In the genomic region with DNA sequence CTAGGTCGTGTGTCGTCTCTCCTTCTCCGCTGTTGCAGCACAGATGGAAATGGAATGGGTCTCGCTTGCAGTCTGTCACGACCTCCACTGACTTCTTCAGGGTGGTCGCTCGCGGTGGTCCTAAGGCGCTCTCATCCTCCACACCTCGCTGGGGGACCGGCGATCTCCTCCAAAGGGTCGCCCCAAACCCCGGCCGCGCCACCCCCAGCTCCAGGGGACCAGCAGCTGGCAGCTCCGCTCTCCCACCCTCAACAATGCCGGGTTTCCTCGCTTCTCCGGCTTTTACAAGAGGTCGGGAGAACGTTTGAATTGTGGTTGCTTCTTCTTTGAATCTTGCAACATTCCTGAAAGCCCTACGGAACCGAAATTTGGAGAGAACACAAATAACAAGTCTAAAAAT, we compare ENCODE assay signal across 15 cellular contexts.
"Had no signal": no experiment of that assay in that cellular context is flagged by ENCODE, and none has a peak within 500 bp of the region (broad histone marks: within the 10 kb centered on the region; RNA-seq: fewer than 3 reads in every experiment).

No MANE protein-coding gene starts in this region.

- H3K4me3 ChIP-seq: thyroid gland, uterus had no signal

- H3K27me3 ChIP-seq: thyroid gland, uterus had no signal

- H3K9me3 ChIP-seq: thyroid gland, uterus had no signal

- H3K36me3 ChIP-seq: thyroid gland, uterus, WERI-Rb-1 had no signal

- H3K27ac ChIP-seq: skin epidermis, thyroid gland, uterus, WERI-Rb-1 had no signal

- H3K4me1 ChIP-seq: thyroid gland, uterus had no signal

- ATAC-seq: esophagus mucosa; left ventricle myocardium superior; natural killer cell treated with Interleukin-12 subunit alpha and Interleukin-12 subunit beta and Interleukin-15 and Interleukin-18, amount 100 ng/mL, for 72 hours; stimulated activated naive B cell treated with anti-CD40 and anti-IgM and Interleukin-4, amounts not matched to agents 10 μg/mL and 1 μg/mL and 100 μg/mL, for 72 hours had no signal

- DNase-seq: activated CD4-positive, alpha-beta T cell treated with anti-CD3 and anti-CD28 coated beads, Interleukin-2, amount 50 U/mL, for 48 hours; activated naive CD4-positive, alpha-beta T cell treated with anti-CD3 and anti-CD28 coated beads, Interleukin-2, amount 10 ng/mL, durations not matched to agents 7 days and 5 days; glutamatergic neuron; hypothalamus; left ventricle myocardium superior; mesendoderm; stimulated activated CD4-positive, alpha-beta T cell treated with anti-CD3 and anti-CD28 coated beads, Interleukin-15, amount 100 ng/mL, for 24 hours; stimulated activated CD4-positive, alpha-beta T cell treated with anti-CD3 and anti-CD28 coated beads, Interleukin-4, amount 100 ng/mL, for 1 hour; stimulated activated naive B cell treated with anti-CD40 and anti-IgM and Interleukin-4, amounts not matched to agents 10 μg/mL and 1 μg/mL and 100 μg/mL, for 72 hours; thyroid gland; uterus; WERI-Rb-1 had no signal
